19 cellular contexts compared by ENCODE assay signal in genomic region chr20:62821726-62822210, GRCh38. TPM values are rescaled to one million over a fixed set of nuclear protein-coding genes. Genes with fewer than 3 reads are reported as not detected.
A peak's percentile ranks its signal among the peaks of the same experiment; 100 is the strongest.
DNase-seq lines count a peak whose midpoint lies in the region; ATAC-seq and TF ChIP-seq lines count a peak whose summit lies in the region.
"Had no signal": no experiment of that assay in that cellular context is flagged by ENCODE, and none has a peak within 500 bp of the region (broad histone marks: within the 10 kb centered on the region; RNA-seq: fewer than 3 reads in every experiment).

No MANE protein-coding gene starts in this region.

- peaks cover 77% of the 10 kb centered on the region for H4K20me1 ChIP-seq in BLaER1
- H4K20me1 ChIP-seq in HCT116 (ENCODE audit: insufficient read depth): no peaks in the 10 kb centered on the region

- H3K9ac ChIP-seq in BLaER1 (no peak overlapping the region), HCT116 (ENCODE audit: low read length) (no peak overlapping the region)

- no peaks in the 10 kb centered on the region for H3K79me2 ChIP-seq in HCT116 (ENCODE audit: insufficient read depth, low read length)

- intact Hi-C loops in HCT116 (cut with micrococcal nuclease): loop anchor here (2.0 kb wide), 1 partner anchor 187 kb away; no protein-coding TSS in a partner anchor

- RAD21 ChIA-PET in HCT116 (lab: Charles Lee; ENCODE audit: low non-redundant PET in 1 of 2, low total read pairs in 2 of 2, uncharacterized antibody in 2 of 2, unreplicated experiment in 2 of 2): no interaction called here

- H3K9me2 ChIP-seq in HCT116 (ENCODE audit: insufficient read depth): no peaks in the 10 kb centered on the region

- CTCF ChIA-PET in HCT116 (lab: Charles Lee): interaction anchor here (1.2 to 1.8 kb wide), 6 partner anchors 11 to 187 kb away, joined by 4 to 9 read pairs (median 6); no protein-coding TSS in a partner anchor

- no peak for ATAC-seq in HCT116
- ATAC-seq in RWPE2 (ENCODE audit: low read depth): no peak
- no peak for ATAC-seq in GM19395 (IDR thresholded peaks at IDR 0.05; ENCODE audit: unreplicated experiment)
- ATAC-seq in omental fat pad (ENCODE audit: low FRiP score): no peak
- ATAC-seq: CD8-positive, alpha-beta T cell had no signal

- no peak overlapping the region for H3K27ac ChIP-seq in BLaER1
- peak overlapping the region; percentile 9; the same call in 1 of the 2 replicates for H3K27ac ChIP-seq in HCT116 (ENCODE audit: low read depth, low read length)
- no peak overlapping the region for H3K27ac ChIP-seq in RWPE2 (ENCODE audit: poor library complexity, severe bottlenecking)
- H3K27ac ChIP-seq: C4-2B had no signal

- DNase-seq in HCT116 (ENCODE audit: low read depth, low spot score): no peak
- DNase-seq in RWPE2 (ENCODE audit: low spot score): peak; percentile 82
- no peak for DNase-seq in NCI-H526 (lab: John Stamatoyannopoulos, UW)
- no peak for DNase-seq in omental fat pad (ENCODE audit: low spot score)
- DNase-seq: ACHN; AML-193; BE2C; Caco-2; CD4-positive, CD25-positive, alpha-beta regulatory T cell; DMS153; DND-41; GOT3 had no signal

- TF ChIP-seq RAD21 in HCT116 (IDR thresholded peaks at IDR 0.05; ENCODE audit: low read depth): no peak

- H3K9me3 ChIP-seq in BLaER1 (no peaks in the 10 kb centered on the region), HCT116 (ENCODE audit: control insufficient read depth in 1 of 2, insufficient read depth in 1 of 2, low read depth in 1 of 2, low read length in 2 of 2) (no peaks in the 10 kb centered on the region), RWPE2 (ENCODE audit: severe bottlenecking) (no peaks in the 10 kb centered on the region)
- H3K9me3 ChIP-seq: A549, BE2C, Caco-2, HAP-1 had no signal

- no TSS peak for BruUV-seq in HCT116 (replicated peaks; lab: Mats Ljungman, UMichigan)

- POLR2A ChIA-PET in HCT116 (lab: Charles Lee): interaction anchor here (1.4 kb wide), 1 partner anchor 28 kb away, joined by 4 read pairs; no protein-coding TSS in a partner anchor

- H3K36me3 ChIP-seq in BLaER1: peaks cover 2% of the 10 kb centered on the region; the same call in 1 of the 2 replicates
- no peaks in the 10 kb centered on the region for H3K36me3 ChIP-seq in HCT116 (ENCODE audit: control insufficient read depth in 1 of 2, insufficient read depth in 2 of 2, low read length in 2 of 2)
- no peaks in the 10 kb centered on the region for H3K36me3 ChIP-seq in RWPE2 (ENCODE audit: low read depth)
- H3K36me3 ChIP-seq: BE2C, HAP-1 had no signal

- H3K4me2 ChIP-seq in BLaER1 (peak overlapping the region; percentile 97), HCT116 (ENCODE audit: low read length) (no peak overlapping the region)

- H2AFZ ChIP-seq in HCT116 (ENCODE audit: low read depth, low read length, poor library complexity, severe bottlenecking): no peak overlapping the region

- TF ChIP-seq POLR2A in HCT116 (IDR thresholded peaks at IDR 0.05; ENCODE audit: borderline replicate concordance, extremely low read depth, insufficient read depth, insufficient read length): no peak

- H3K4me1 ChIP-seq in BLaER1: peaks cover 97% of the 10 kb centered on the region
- H3K4me1 ChIP-seq in HCT116 (ENCODE audit: control insufficient read depth in 1 of 2, insufficient read depth in 2 of 2, low read length in 2 of 2): peaks cover 56 to 68% of the 10 kb centered on the region in 2 experiments
- H3K4me1 ChIP-seq in RWPE2 (ENCODE audit: insufficient read depth, poor library complexity, severe bottlenecking): peaks cover 15% of the 10 kb centered on the region

- H3K4me3 ChIP-seq in BLaER1 (no peak overlapping the region), HCT116 (replicated peaks in 1 of 2; ENCODE audit: low read depth in 1 of 2, low read length in 2 of 2) (no peak overlapping the region), RWPE2 (ENCODE audit: severe bottlenecking) (no peak overlapping the region)
- H3K4me3 ChIP-seq: A549, GM12878, HAP-1 had no signal

- peaks cover 38% of the 10 kb centered on the region for H3K27me3 ChIP-seq in BLaER1
- no peaks in the 10 kb centered on the region for H3K27me3 ChIP-seq in HCT116 (ENCODE audit: insufficient read depth, low read length)
- H3K27me3 ChIP-seq in RWPE2 (ENCODE audit: insufficient read depth, poor library complexity, severe bottlenecking): peaks cover 7% of the 10 kb centered on the region

- no peak for TF ChIP-seq CTCF in HCT116 (IDR thresholded peaks at IDR 0.05 in 2 of 3, conservative IDR thresholded peaks at IDR 0.05 in 1 of 3; ENCODE audit: borderline replicate concordance in 1 of 3, insufficient read depth in 1 of 3, low read depth in 2 of 3, low read length in 2 of 3)
- no peak for TF ChIP-seq CTCF in RWPE2 (IDR thresholded peaks at IDR 0.05; ENCODE audit: poor library complexity, severe bottlenecking)
- TF ChIP-seq CTCF in omental fat pad (IDR thresholded peaks at IDR 0.05): no peak

TF ChIP-seq in HCT116, 20 proteins besides CTCF, POLR2A, EP300 and RAD21:
- TF ChIP-seq ELF1 (IDR thresholded peaks at IDR 0.05; ENCODE audit: borderline replicate concordance, low read depth) (no peak), ATF3 (IDR thresholded peaks at IDR 0.05) (no peak), JUND (IDR thresholded peaks at IDR 0.05) (no peak), MAX (IDR thresholded peaks at IDR 0.05) (no peak), YY1 (IDR thresholded peaks at IDR 0.05; ENCODE audit: extremely low read depth, insufficient replicate concordance, low read depth, low read length) (no peak), SP1 (IDR thresholded peaks at IDR 0.05; ENCODE audit: low read depth) (no peak), SIN3A (IDR thresholded peaks at IDR 0.05; ENCODE audit: low read depth) (no peak), EZH2phosphoT487 (IDR thresholded peaks at IDR 0.05; ENCODE audit: borderline replicate concordance) (no peak), CBX3 (IDR thresholded peaks at IDR 0.05; ENCODE audit: low read depth) (no peak), FOSL1 (IDR thresholded peaks at IDR 0.05; ENCODE audit: low read depth) (no peak), TCF7L2 (IDR thresholded peaks at IDR 0.05; ENCODE audit: borderline replicate concordance, extremely low read depth, insufficient read depth, insufficient read length) (no peak), POLR2AphosphoS5 (IDR thresholded peaks at IDR 0.05; ENCODE audit: low read depth, low read length) (no peak), SRF (IDR thresholded peaks at IDR 0.05; ENCODE audit: low read depth) (no peak)
TF ChIP-seq in HCT116: peak in this region for 0.

RNA-seq across cellular contexts. Expression of gene COL9A3, which starts 4.9 kb away (rescaled TPM):
- total RNA-seq in HCT116 (2021; ENCODE audit: unreplicated experiment) (29.7 TPM), omental fat pad (1 to 10 TPM; 2.3 to 6.3 (median 3.6) TPM)
- polyA plus RNA-seq in HCT116 (2012): 15.9 and 20.7 TPM in 2 replicates
- total RNA-seq: CD4-positive, CD25-positive, alpha-beta regulatory T cell; CD8-positive, alpha-beta T cell had no signal
- polyA plus RNA-seq: CD4-positive, CD25-positive, alpha-beta regulatory T cell had no signal

RNA-seq across cellular contexts. Expression of gene OGFR, which starts 17.1 kb away (rescaled TPM):
- total RNA-seq in HCT116 (2021; ENCODE audit: unreplicated experiment) (73.6 TPM), omental fat pad (10 to 100 TPM; 34.0 to 84.2 (median 52.8) TPM)
- polyA plus RNA-seq in HCT116 (2012): 59.4 and 59.5 TPM in 2 replicates

RNA-seq across cellular contexts. Expression of gene MRGBP, which starts 25.5 kb away (rescaled TPM):
- total RNA-seq in HCT116 (2021; ENCODE audit: unreplicated experiment) (33.8 TPM), omental fat pad (10 to 100 TPM in 2 of 4 donors, 1 to 10 TPM in 2; 8.0 to 10.4 (median 9.1) TPM)
- polyA plus RNA-seq in HCT116 (2012): 28.7 and 30.0 TPM in 2 replicates

RNA-seq across cellular contexts. Expression of gene TCFL5, which starts 39.9 kb away (rescaled TPM):
- total RNA-seq in HCT116 (2021; ENCODE audit: unreplicated experiment) (20.4 TPM), omental fat pad (1 to 10 TPM; 6.1 to 7.7 (median 6.3) TPM)
- 8.9 and 10.9 TPM in 2 replicates for polyA plus RNA-seq in HCT116 (2012)
